12 cellular contexts compared by ENCODE assay signal in genomic region chr10:124524991-124525653, GRCh38.
DNase-seq lines count a peak whose midpoint lies in the region; ATAC-seq, FAIRE-seq and TF ChIP-seq lines count a peak whose summit lies in the region.
"Had no signal": no experiment of that assay in that cellular context is flagged by ENCODE, and none has a peak within 500 bp of the region (broad histone marks: within the 10 kb centered on the region; RNA-seq: fewer than 3 reads in every experiment).

No MANE protein-coding gene starts in this region.

- no peak overlapping the region for H3K4me3 Mint-ChIP-seq in activated T-cell treated with anti-CD3 and anti-CD28 coated beads, Interleukin-2, amount 50 U/mL, for 4 hours
- H3K4me3 Mint-ChIP-seq: stimulated activated naive B cell treated with anti-CD40 and anti-IgM and Interleukin-4, amounts not matched to agents 10 μg/mL and 1 μg/mL and 100 μg/mL, for 72 hours had no signal

- H3K27me3 ChIP-seq in left ventricle myocardium inferior (ENCODE audit: low read depth) (no peaks in the 10 kb centered on the region), small intestine (ENCODE audit: control insufficient read depth in 2 of 2, insufficient read depth in 2 of 2, low read length in 2 of 2) (no peaks in the 10 kb centered on the region)

- DNase-seq in HT1080 (ENCODE audit: low read depth) (peak; percentile 22), astrocyte of the hippocampus (ENCODE audit: low read depth, low spot score) (peak; percentile 32), left ventricle myocardium inferior (peak; percentile 73), small intestine (peak; percentile 70), activated gamma-delta T cell (lab: John Stamatoyannopoulos, UW) (no peak)
- DNase-seq in activated T-cell treated with anti-CD3 and anti-CD28 coated beads, Interleukin-2, amount 50 U/mL, for 4 hours: no peak
- DNase-seq: DND-41; NCI-H524; stimulated activated naive B cell treated with anti-CD40 and anti-IgM and Interleukin-4, amounts not matched to agents 10 μg/mL and 1 μg/mL and 100 μg/mL, for 72 hours had no signal

- H3K36me3 Mint-ChIP-seq in activated T-cell treated with anti-CD3 and anti-CD28 coated beads, Interleukin-2, amount 50 U/mL, for 4 hours (ENCODE audit: insufficient read depth): no peaks in the 10 kb centered on the region

- WGBS in small intestine, 3 donors: 60 to 74% (median 62%) methylated on average over 21 to 23 of the region's 23 CpGs

- H3K9me3 Mint-ChIP-seq in activated T-cell treated with anti-CD3 and anti-CD28 coated beads, Interleukin-2, amount 50 U/mL, for 4 hours: no peaks in the 10 kb centered on the region
- H3K9me3 Mint-ChIP-seq: stimulated activated naive B cell treated with anti-CD40 and anti-IgM and Interleukin-4, amounts not matched to agents 10 μg/mL and 1 μg/mL and 100 μg/mL, for 72 hours had no signal

- ATAC-seq in GM21515 (IDR thresholded peaks at IDR 0.05; ENCODE audit: unreplicated experiment) (no peak), HG02763 (IDR thresholded peaks at IDR 0.05; ENCODE audit: unreplicated experiment) (no peak)
- ATAC-seq in activated T-cell treated with anti-CD3 and anti-CD28 coated beads, Interleukin-2, amount 50 U/mL, for 4 hours: no peak
- ATAC-seq: stimulated activated naive B cell treated with anti-CD40 and anti-IgM and Interleukin-4, amounts not matched to agents 10 μg/mL and 1 μg/mL and 100 μg/mL, for 72 hours had no signal

- no peak overlapping the region for H3K4me3 ChIP-seq in left ventricle myocardium inferior
- H3K4me3 ChIP-seq in small intestine (ENCODE audit: low read depth in 1 of 2, low read length in 2 of 2): no peak overlapping the region

- H3K27ac ChIP-seq in left ventricle myocardium inferior (replicated peaks) (peak overlapping the region; percentile 80), small intestine (ENCODE audit: low read depth in 1 of 2, low read length in 1 of 2) (no peak overlapping the region)
- H3K27ac ChIP-seq: VCaP had no signal

- FAIRE-seq in small intestine (lab: Jason Lieb, UNC): no peak

- H3K36me3 ChIP-seq in left ventricle myocardium inferior (no peaks in the 10 kb centered on the region), small intestine (ENCODE audit: control insufficient read depth in 2 of 2, insufficient read depth in 2 of 2, low read length in 2 of 2) (no peaks in the 10 kb centered on the region)

- H3K4me1 ChIP-seq in left ventricle myocardium inferior (peaks cover 29% of the 10 kb centered on the region), small intestine (ENCODE audit: control insufficient read depth in 2 of 2, insufficient read depth in 1 of 2, low read depth in 1 of 2, low read length in 1 of 2) (peaks cover 0 to 4% of the 10 kb centered on the region in 2 donors)

- intact Hi-C loops in left ventricle myocardium inferior (cut with micrococcal nuclease): no loop called here

- H3K27me3 Mint-ChIP-seq in activated T-cell treated with anti-CD3 and anti-CD28 coated beads, Interleukin-2, amount 50 U/mL, for 4 hours (ENCODE audit: low read depth): no peaks in the 10 kb centered on the region
- H3K27me3 Mint-ChIP-seq: stimulated activated naive B cell treated with anti-CD40 and anti-IgM and Interleukin-4, amounts not matched to agents 10 μg/mL and 1 μg/mL and 100 μg/mL, for 72 hours had no signal

- H3K9me3 ChIP-seq in left ventricle myocardium inferior (replicated peaks) (no peaks in the 10 kb centered on the region), small intestine (ENCODE audit: control insufficient read depth, low read depth) (no peaks in the 10 kb centered on the region)

- TF ChIP-seq CTCF in left ventricle myocardium inferior (IDR thresholded peaks at IDR 0.05; ENCODE audit: borderline replicate concordance): no peak

- H3K4me1 Mint-ChIP-seq in activated T-cell treated with anti-CD3 and anti-CD28 coated beads, Interleukin-2, amount 50 U/mL, for 4 hours (ENCODE audit: low read depth): peaks cover under 1% of the 10 kb centered on the region

Comparison
In these comparisons a context has a peak if more than half of its experiments do, and no peak if none do; other contexts are left out.
1. DNase-seq: peak in HT1080 (single experiment), astrocyte of the hippocampus (single experiment), left ventricle myocardium inferior (single experiment) and small intestine (single experiment); none in activated gamma-delta T cell (single experiment) and activated T-cell treated with anti-CD3 and anti-CD28 coated beads, Interleukin-2, amount 50 U/mL, for 4 hours (single experiment).